Comparison of ENCODE assay signal across 29 cellular contexts in genomic region chr6:78131521-78131920, GRCh38.
"Had no signal": no experiment of that assay in that cellular context is flagged by ENCODE, and none has a peak within 500 bp of the region (broad histone marks: within the 10 kb centered on the region; RNA-seq: fewer than 3 reads in every experiment).

No MANE protein-coding gene starts in this region.

- H3K9me3 ChIP-seq: neutrophil, ovary, right lobe of liver, testis, upper lobe of right lung, uterus had no signal

- H3K79me2 ChIP-seq: parathyroid adenoma had no signal

- H3K9ac ChIP-seq: parathyroid adenoma had no signal

- H3K27ac Mint-ChIP-seq: naive thymus-derived CD4-positive, alpha-beta T cell; natural killer cell; nephron; progenitor cell of endocrine pancreas; stimulated activated memory B cell treated with anti-CD40 and anti-IgM and Interleukin-4, amounts not matched to agents 10 μg/mL and 1 μg/mL and 100 μg/mL, for 72 hours; stimulated activated naive CD8-positive, alpha-beta T cell treated with anti-CD3 and anti-CD28 coated beads, Interleukin-15, amount 100 ng/mL, for 72 hours; type B pancreatic cell had no signal

- H3K27me3 ChIP-seq: neutrophil, ovary, right lobe of liver, sigmoid colon, suprapubic skin, testis, tibial artery, transverse colon, upper lobe of right lung, uterus had no signal

- H3K4me1 Mint-ChIP-seq: naive thymus-derived CD4-positive, alpha-beta T cell; natural killer cell; nephron; stimulated activated memory B cell treated with anti-CD40 and anti-IgM and Interleukin-4, amounts not matched to agents 10 μg/mL and 1 μg/mL and 100 μg/mL, for 72 hours; stimulated activated naive CD8-positive, alpha-beta T cell treated with anti-CD3 and anti-CD28 coated beads, Interleukin-15, amount 100 ng/mL, for 72 hours had no signal

- ATAC-seq: naive thymus-derived CD4-positive, alpha-beta T cell; natural killer cell; psoas muscle; right cardiac atrium; right lobe of liver; stimulated activated naive CD8-positive, alpha-beta T cell treated with anti-CD3 and anti-CD28 coated beads, Interleukin-15, amount 100 ng/mL, for 72 hours; stimulated activated naive CD8-positive, alpha-beta T cell treated with anti-CD3 and anti-CD28 coated beads, Interleukin-15, Interleukin-2, amounts not matched to agents 100 U/mL and 50 U/mL, for 24 hours; upper lobe of right lung had no signal

- H3K9me3 Mint-ChIP-seq: type B pancreatic cell had no signal

- H2AFZ ChIP-seq: parathyroid adenoma had no signal

- H3K4me3 Mint-ChIP-seq: naive thymus-derived CD4-positive, alpha-beta T cell; natural killer cell; nephron; stimulated activated memory B cell treated with anti-CD40 and anti-IgM and Interleukin-4, amounts not matched to agents 10 μg/mL and 1 μg/mL and 100 μg/mL, for 72 hours; stimulated activated naive CD8-positive, alpha-beta T cell treated with anti-CD3 and anti-CD28 coated beads, Interleukin-15, amount 100 ng/mL, for 72 hours; type B pancreatic cell had no signal

- H3K36me3 ChIP-seq: neutrophil, ovary, right lobe of liver, sigmoid colon, suprapubic skin, tibial artery, transverse colon, upper lobe of right lung, uterus had no signal

- H3K27ac ChIP-seq: neutrophil, ovary, parathyroid adenoma, psoas muscle, right lobe of liver, sigmoid colon, suprapubic skin, testis, tibial artery, transverse colon, upper lobe of right lung, uterus had no signal

- H3K36me3 Mint-ChIP-seq: naive thymus-derived CD4-positive, alpha-beta T cell; stimulated activated memory B cell treated with anti-CD40 and anti-IgM and Interleukin-4, amounts not matched to agents 10 μg/mL and 1 μg/mL and 100 μg/mL, for 72 hours; type B pancreatic cell had no signal

- H3K4me1 ChIP-seq: parathyroid adenoma, psoas muscle, right lobe of liver, sigmoid colon, suprapubic skin, tibial artery, transverse colon, upper lobe of right lung, uterus had no signal

- H3K4me3 ChIP-seq: ovary, psoas muscle, right lobe of liver, sigmoid colon, suprapubic skin, testis, tibial artery, transverse colon, upper lobe of right lung, uterus had no signal

- DNase-seq: naive thymus-derived CD4-positive, alpha-beta T cell; natural killer cell; nucleus accumbens; ovary; posterior cingulate gyrus; psoas muscle; right lobe of liver; sigmoid colon; stimulated activated CD4-positive, alpha-beta T cell treated with anti-CD3 and anti-CD28 coated beads, Interleukin-15, amount 100 ng/mL, for 24 hours; stimulated activated CD4-positive, alpha-beta T cell treated with anti-CD3 and anti-CD28 coated beads, Interleukin-2, amount 100 ng/mL, for 24 hours; stimulated activated CD4-positive, alpha-beta T cell treated with anti-CD3 and anti-CD28 coated beads, Interleukin-2, amount 100 ng/mL, for 48 hours; stimulated activated CD4-positive, alpha-beta T cell treated with anti-CD3 and anti-CD28 coated beads, Interleukin-4, amount 100 ng/mL, for 24 hours; stimulated activated naive CD4-positive, alpha-beta T cell; stimulated activated naive CD8-positive, alpha-beta T cell treated with anti-CD3 and anti-CD28 coated beads, Interleukin-15, amount 100 ng/mL, for 72 hours; stimulated activated naive CD8-positive, alpha-beta T cell treated with anti-CD3 and anti-CD28 coated beads, Interleukin-15, Interleukin-2, amounts not matched to agents 100 U/mL and 50 U/mL, for 24 hours; substantia nigra; testis; tibial artery; transverse colon; upper lobe of right lung; uterus had no signal

- H3K27me3 Mint-ChIP-seq: naive thymus-derived CD4-positive, alpha-beta T cell; stimulated activated memory B cell treated with anti-CD40 and anti-IgM and Interleukin-4, amounts not matched to agents 10 μg/mL and 1 μg/mL and 100 μg/mL, for 72 hours; stimulated activated naive CD8-positive, alpha-beta T cell treated with anti-CD3 and anti-CD28 coated beads, Interleukin-15, amount 100 ng/mL, for 72 hours; type B pancreatic cell had no signal
